In the genomic region with DNA sequence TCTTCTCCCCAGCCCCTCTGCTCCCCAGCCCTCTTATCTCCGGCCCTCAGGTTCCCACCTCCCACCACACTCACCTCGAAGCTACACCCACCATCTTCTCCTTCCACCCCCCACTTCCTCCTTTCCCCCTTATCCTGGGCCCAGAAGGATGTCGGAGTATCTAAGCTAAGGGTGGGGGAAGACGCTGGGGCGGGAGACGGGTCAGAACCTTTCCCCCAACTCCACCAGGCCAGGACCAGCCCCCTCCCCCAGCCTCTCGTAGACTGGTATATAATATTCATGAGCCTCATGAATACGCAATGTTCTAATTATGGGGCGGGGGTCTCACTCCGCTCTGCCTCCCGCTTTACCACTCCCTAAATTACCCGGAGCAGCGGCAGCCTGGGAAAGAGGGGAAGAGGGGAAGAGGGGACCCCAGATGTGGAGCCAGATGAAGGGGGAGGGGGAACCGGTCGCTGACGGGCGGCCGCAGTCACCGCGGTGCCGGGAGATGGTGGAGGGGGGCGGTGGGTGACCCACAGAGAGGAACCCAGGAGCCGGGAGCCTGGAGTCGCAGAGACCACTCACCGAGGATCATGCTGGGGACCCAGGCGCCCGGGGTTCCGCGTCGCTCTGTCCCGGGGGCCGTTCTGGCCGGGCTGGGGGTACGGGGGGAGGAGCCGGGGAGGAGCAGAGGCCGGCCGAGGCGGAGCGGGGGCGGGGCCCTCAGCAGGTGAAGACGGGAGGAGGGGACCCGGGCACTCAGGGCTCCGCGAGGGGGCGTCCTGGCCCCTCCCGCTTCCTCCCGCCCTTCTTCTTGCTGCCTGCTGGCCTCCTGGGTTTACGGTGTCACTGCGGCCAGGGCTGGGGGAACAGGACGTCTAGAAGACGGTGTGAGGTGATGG, we compare ENCODE assay signal across 8 cellular contexts. TPM values are rescaled to one million over a fixed set of nuclear protein-coding genes. Genes with fewer than 3 reads are reported as not detected.
DNase-seq lines count a peak whose midpoint lies in the region; ATAC-seq and TF ChIP-seq lines count a peak whose summit lies in the region.

No MANE protein-coding gene starts in this region.

- no peaks in the 10 kb centered on the region for H3K9me3 ChIP-seq in Panc1 (ENCODE audit: control insufficient read depth, insufficient read depth, low read depth, low read length)
- H3K9me3 ChIP-seq in right cardiac atrium (ENCODE audit: control insufficient read depth, low read length) = no peaks in the 10 kb centered on the region

- POLR2A ChIA-PET in Panc1 (lab: Charles Lee) = no interaction called here

- H3K4me1 ChIP-seq in Panc1 (ENCODE audit: control insufficient read depth, insufficient read depth, low read length) (no peaks in the 10 kb centered on the region; the same call in none of the 2 replicates), right cardiac atrium (ENCODE audit: control insufficient read depth, insufficient read depth, low read length) (no peaks in the 10 kb centered on the region)

- intact Hi-C loops in Panc1 (cut with micrococcal nuclease; ENCODE audit: unreplicated experiment) (no loop called here), right cardiac atrium (cut with DNase I) (no loop called here)

- no peaks in the 10 kb centered on the region for H3K36me3 ChIP-seq in Panc1 (ENCODE audit: control insufficient read depth, insufficient read depth, low read length)

- in situ Hi-C loops in Panc1 (cut with HindIII; ENCODE audit: low pct_unique_long_range_greater_than_20kb, low sequenced_read_pairs) = no loop called here

- H3K27me3 ChIP-seq in Panc1 (ENCODE audit: control insufficient read depth, insufficient read depth, low read length) (no peaks in the 10 kb centered on the region), right cardiac atrium (ENCODE audit: control insufficient read depth, insufficient read depth) (no peaks in the 10 kb centered on the region)

- ATAC-seq in HG03095 (IDR thresholded peaks at IDR 0.05; ENCODE audit: unreplicated experiment) (peak; percentile 53), Panc1 (peak; percentile 64), right cardiac atrium (peak; percentile 21 to 40)

- CTCF ChIA-PET in Panc1 (lab: Charles Lee) = interaction anchor here (0.6 to 1.1 kb wide), 3 partner anchors 20 to 52 kb away, joined by 3 to 6 read pairs (median 5); no protein-coding TSS in a partner anchor

- H3K27ac ChIP-seq in Panc1 (ENCODE audit: low read length) (no peak overlapping the region), right cardiac atrium (ENCODE audit: low read length) (no peak overlapping the region)

- no TSS peak for BruUV-seq in Panc1 (replicated peaks; lab: Mats Ljungman, UMichigan)

- peak; percentile 78 for DNase-seq in DMS53 (lab: John Stamatoyannopoulos, UW)
- no peak for DNase-seq in Panc1 (ENCODE audit: low read depth, low spot score)
- DNase-seq in activated naive CD4-positive, alpha-beta T cell (lab: John Stamatoyannopoulos, UW) = peak; percentile 14 to 62 (median 41)
- DNase-seq in right cardiac atrium = peak; percentile 43 to 81 (median 80)
- peak; percentile 45 to 55 for DNase-seq in stimulated activated CD4-positive, alpha-beta T cell treated with anti-CD3 and anti-CD28 coated beads, Interleukin-15, amount 100 ng/mL, for 1 hour (ENCODE audit: low read depth in 1 of 2, low spot score in 1 of 2)
- DNase-seq in midbrain (lab: John Stamatoyannopoulos, UW) = no peak
- no peak for DNase-seq in HT-29 (ENCODE audit: low spot score)

- WGBS in right cardiac atrium = 23% methylated on average over 51 of the region's 51 CpGs

- peak; percentile 60; the same call in 1 of the 2 replicates for TF ChIP-seq CTCF in Panc1 (IDR thresholded peaks at IDR 0.05)

- peak overlapping the region; percentile 36 to 40 for H3K4me3 ChIP-seq in Panc1 (ENCODE audit: low read depth in 2 of 2, low read length in 2 of 2)
- peak overlapping the region; percentile 40 for H3K4me3 ChIP-seq in right cardiac atrium (ENCODE audit: low read length)

RNA-seq across cellular contexts. Expression of a gene that starts 6.4 kb away (rescaled TPM):
- 5.9 TPM for total RNA-seq in Panc1 (2021; ENCODE audit: unreplicated experiment)
- polyA plus RNA-seq in Panc1 (2012; ENCODE audit: insufficient read length) = 10.0 TPM
- 10 to 100 TPM in 1 of 4 donors, 1 to 10 TPM in 3; 6.5 to 17.0 (median 8.9) TPM for total RNA-seq in right cardiac atrium
- 6.0 TPM for polyA plus RNA-seq in right cardiac atrium
- total RNA-seq in HT-29 (2014; rRNA removed; shearing (Covaris generic)) = 0.10 and 1.3 TPM in 2 replicates

RNA-seq across cellular contexts. Expression of a gene that starts 26.6 kb away (rescaled TPM):
- total RNA-seq in Panc1 (2021; ENCODE audit: unreplicated experiment) = not detected
- not detected for polyA plus RNA-seq in Panc1 (2012; ENCODE audit: insufficient read length)
- under 1 TPM; 0.39 to 0.71 (median 0.46) TPM for total RNA-seq in right cardiac atrium
- polyA plus RNA-seq in right cardiac atrium = 0.20 TPM
- not detected in 2 replicates for total RNA-seq in HT-29 (2014; rRNA removed; shearing (Covaris generic))

RNA-seq across cellular contexts. Expression of a gene that starts 28.2 kb away (rescaled TPM):
- total RNA-seq in Panc1 (2021; ENCODE audit: unreplicated experiment) (75.8 TPM), right cardiac atrium (100 to 1,000 TPM in 1 of 4 donors, 10 to 100 TPM in 3; 57.0 to 141 (median 60.2) TPM)
- polyA plus RNA-seq in Panc1 (2012; ENCODE audit: insufficient read length) = 110 TPM
- polyA plus RNA-seq in right cardiac atrium = 49.3 TPM
- total RNA-seq in HT-29 (2014; rRNA removed; shearing (Covaris generic)) = not detected in 2 replicates

Comparison
In these comparisons a context has a peak if more than half of its experiments do, and no peak if none do; other contexts are left out.
1. DNase-seq: peak in DMS53 (single experiment), activated naive CD4-positive, alpha-beta T cell (4 of 4), right cardiac atrium (3 of 3) and stimulated activated CD4-positive, alpha-beta T cell treated with anti-CD3 and anti-CD28 coated beads, Interleukin-15, amount 100 ng/mL, for 1 hour (2 of 2); none in Panc1 (single experiment), midbrain (single experiment) and HT-29 (single experiment).
2. RNA of a gene that starts 28.2 kb away (total RNA-seq): 75.8 TPM in Panc1 (single experiment) and 57.0 to 141 TPM in right cardiac atrium; not detected in HT-29; every median in the first group is over 10 times any median in the second.
3. Peak in every context shown above with its lines, with median percentiles within 50 percentile points of each other: ATAC-seq.